Comparison of ENCODE assay signal across 11 cellular contexts in genomic region chr5:177593511-177593910, GRCh38. TPM values are rescaled to one million over a fixed set of nuclear protein-coding genes. Genes with fewer than 3 reads are reported as not detected.
DNase-seq lines count a peak whose midpoint lies in the region; TF ChIP-seq lines count a peak whose summit lies in the region.
"Had no signal": no experiment of that assay in that cellular context is flagged by ENCODE, and none has a peak within 500 bp of the region (broad histone marks: within the 10 kb centered on the region; RNA-seq: fewer than 3 reads in every experiment).

No MANE protein-coding gene starts in this region.

- H3K4me1 ChIP-seq in CD4-positive, alpha-beta memory T cell (ENCODE audit: insufficient read depth, low read length) = peaks cover 28% of the 10 kb centered on the region
- peaks cover 18% of the 10 kb centered on the region for H3K4me1 ChIP-seq in Karpas-422 (ENCODE audit: low read length)

- BruUV-seq in MCF 10A (replicated peaks; lab: Mats Ljungman, UMichigan) = no TSS peak

- no peaks in the 10 kb centered on the region for H3K9me3 ChIP-seq in CD4-positive, alpha-beta memory T cell (ENCODE audit: control insufficient read depth in 1 of 2, low read length in 2 of 2)
- H3K9me3 ChIP-seq in Karpas-422 (ENCODE audit: low read length) = no peaks in the 10 kb centered on the region

- no peak overlapping the region for H3K4me3 ChIP-seq in CD4-positive, alpha-beta memory T cell (ENCODE audit: low read length in 2 of 2)
- peak overlapping the region; percentile 80 for H3K4me3 ChIP-seq in Karpas-422 (ENCODE audit: low read length)

- no peak for TF ChIP-seq CTCF in MCF 10A (IDR thresholded peaks at IDR 0.05; ENCODE audit: unreplicated experiment)
- no peak for TF ChIP-seq CTCF in nephron (IDR thresholded peaks at IDR 0.05; ENCODE audit: unreplicated experiment in 3 of 3)

- no peak for DNase-seq in CD4-positive, alpha-beta memory T cell
- DNase-seq in Karpas-422 = no peak
- no peak for DNase-seq in MCF 10A (ENCODE audit: unreplicated experiment)
- no peak for DNase-seq in GOT3 (lab: John Stamatoyannopoulos, UW)
- DNase-seq in NCI-H2171 (lab: John Stamatoyannopoulos, UW) = no peak
- no peak for DNase-seq in OCI-M1 (lab: John Stamatoyannopoulos, UW)
- DNase-seq in stimulated activated CD4-positive, alpha-beta T cell treated with anti-CD3 and anti-CD28 coated beads, Interleukin-4, amount 100 ng/mL, for 1 hour = no peak
- DNase-seq: NCI-H1436 treated with DMSO at 0.1 percent for 48 hours had no signal

- H3K4me2 ChIP-seq in Karpas-422 (ENCODE audit: low read depth, low read length, poor library complexity, severe bottlenecking) = peak overlapping the region; percentile 86

- H3K27ac ChIP-seq in CD4-positive, alpha-beta memory T cell (ENCODE audit: low read depth, low read length) = no peak overlapping the region
- H3K27ac ChIP-seq in Karpas-422 (ENCODE audit: low read length) = 0 out of 2 replicates have a peak overlapping the region, but pooled peaks have one; percentile 65
- H3K27ac ChIP-seq: parathyroid adenoma, SK-N-MC had no signal

- H3K9ac ChIP-seq in Karpas-422 (ENCODE audit: low read length) = peak overlapping the region; percentile 94

- peaks cover 19% of the 10 kb centered on the region for H3K79me2 ChIP-seq in Karpas-422 (ENCODE audit: low read length)

- peaks cover 27% of the 10 kb centered on the region for H3K36me3 ChIP-seq in CD4-positive, alpha-beta memory T cell (ENCODE audit: insufficient read depth, low read length)
- peaks cover 35% of the 10 kb centered on the region for H3K36me3 ChIP-seq in Karpas-422 (ENCODE audit: insufficient read depth, low read length)

- H3K27me3 ChIP-seq in CD4-positive, alpha-beta memory T cell (ENCODE audit: insufficient read depth, low read length) = no peaks in the 10 kb centered on the region
- no peaks in the 10 kb centered on the region for H3K27me3 ChIP-seq in Karpas-422 (ENCODE audit: low read length)

- H2AFZ ChIP-seq in Karpas-422 (ENCODE audit: low read length) = no peak overlapping the region
- H2AFZ ChIP-seq: parathyroid adenoma had no signal

- CTCF ChIA-PET in CD4-positive, alpha-beta memory T cell (lab: Charles Lee; ENCODE audit: partially characterized antibody) = no interaction called here
- CTCF ChIA-PET in MCF 10A (lab: Yijun Ruan, JAX) = interaction anchor here (0.6 to 2.5 kb wide), 3 partner anchors 14 to 745 kb away, joined by 3 to 9 read pairs (median 4); no protein-coding TSS in a partner anchor

- H3K36me3 Mint-ChIP-seq in CD4-positive, alpha-beta memory T cell = peaks cover 32% of the 10 kb centered on the region in 2 donors
- H3K36me3 Mint-ChIP-seq in MCF 10A (ENCODE audit: insufficient read depth, unreplicated experiment) (peaks cover 48% of the 10 kb centered on the region), nephron (ENCODE audit: low read depth) (peaks cover 40% of the 10 kb centered on the region)

- no peaks in the 10 kb centered on the region for H3K9me2 ChIP-seq in Karpas-422 (replicated peaks; ENCODE audit: insufficient read depth, low read length)

- H3K4me1 Mint-ChIP-seq in CD4-positive, alpha-beta memory T cell = peaks cover 17 to 40% (median 29%) of the 10 kb centered on the region in 4 donors
- H3K4me1 Mint-ChIP-seq in MCF 10A (ENCODE audit: insufficient read depth, unreplicated experiment) = peaks cover 11% of the 10 kb centered on the region
- H3K4me1 Mint-ChIP-seq in nephron = peaks cover 24% of the 10 kb centered on the region

- intact Hi-C loops in CD4-positive, alpha-beta memory T cell (cut with micrococcal nuclease) = loop anchor here (2.0 to 5.0 kb wide), 3 partner anchors 77 to 559 kb away; partner anchors contain the start of genes DDX41, LMAN2 and NHP2
- intact Hi-C loops in MCF 10A (cut with micrococcal nuclease) = loop anchor here (5.0 kb wide), 2 partner anchors 46 to 91 kb away; no protein-coding TSS in a partner anchor

- H3K9me3 Mint-ChIP-seq in CD4-positive, alpha-beta memory T cell = peaks cover 0 to 2% (median 0%) of the 10 kb centered on the region in 8 donors
- H3K9me3 Mint-ChIP-seq in MCF 10A (ENCODE audit: unreplicated experiment) (no peaks in the 10 kb centered on the region), nephron (no peaks in the 10 kb centered on the region)

- peak overlapping the region in 5 of 7 donors; percentile 22 to 79 (median 57) for H3K27ac Mint-ChIP-seq in CD4-positive, alpha-beta memory T cell
- peak overlapping the region; percentile 16 for H3K27ac Mint-ChIP-seq in MCF 10A (ENCODE audit: low read depth, unreplicated experiment)
- H3K27ac Mint-ChIP-seq in nephron = no peak overlapping the region

- H3K27me3 Mint-ChIP-seq in CD4-positive, alpha-beta memory T cell = peaks cover 11% of the 10 kb centered on the region in 2 donors
- H3K27me3 Mint-ChIP-seq in MCF 10A (ENCODE audit: insufficient read depth, unreplicated experiment) (peaks cover 30% of the 10 kb centered on the region), nephron (ENCODE audit: low read depth) (peaks cover 33% of the 10 kb centered on the region)

- POLR2A ChIA-PET in CD4-positive, alpha-beta memory T cell (lab: Charles Lee; ENCODE audit: partially characterized antibody) = interaction anchor here (0.7 to 1.9 kb wide), 3 partner anchors 9 to 78 kb away, joined by 4 to 11 read pairs (median 6); partner anchors contain the start of gene DDX41
- POLR2A ChIA-PET in MCF 10A (lab: Yijun Ruan, JAX) = interaction anchor here (1.6 to 2.7 kb wide), 3 partner anchors 14 to 48 kb away, joined by 5 to 55 read pairs (median 24); no protein-coding TSS in a partner anchor

- H3K4me3 Mint-ChIP-seq in CD4-positive, alpha-beta memory T cell = peak overlapping the region; percentile 68 to 100 (median 99)
- peak overlapping the region; percentile 85 for H3K4me3 Mint-ChIP-seq in MCF 10A (ENCODE audit: unreplicated experiment)
- peak overlapping the region; percentile 95 to 98 (median 96) for H3K4me3 Mint-ChIP-seq in nephron

- no peaks in the 10 kb centered on the region for H4K20me1 ChIP-seq in Karpas-422 (ENCODE audit: insufficient read depth, low read depth, low read length)

RNA-seq across cellular contexts. Expression of gene TMED9, which starts 1.5 kb away (rescaled TPM):
- total RNA-seq in CD4-positive, alpha-beta memory T cell = 10 to 100 TPM; 93.7 to 95.8 TPM
- polyA plus RNA-seq in CD4-positive, alpha-beta memory T cell = 100 to 1,000 TPM; 123 to 133 TPM
- total RNA-seq in Karpas-422 (2014; rRNA removed; shearing (Covaris generic); ENCODE audit: low replicate concordance) = 33.2 and 69.3 TPM in 2 replicates
- 301 and 365 TPM in 2 replicates for total RNA-seq in MCF 10A (2022)

RNA-seq across cellular contexts. Expression of gene B4GALT7, which starts 6.4 kb away (rescaled TPM):
- total RNA-seq in CD4-positive, alpha-beta memory T cell = 10 to 100 TPM; 45.3 to 47.9 TPM
- polyA plus RNA-seq in CD4-positive, alpha-beta memory T cell = 10 to 100 TPM; 23.3 to 23.6 TPM
- total RNA-seq in Karpas-422 (2014; rRNA removed; shearing (Covaris generic); ENCODE audit: low replicate concordance) = 24.8 and 42.2 TPM in 2 replicates
- total RNA-seq in MCF 10A (2022) = 37.9 and 38.8 TPM in 2 replicates

RNA-seq across cellular contexts. Expression of gene FAM193B, which starts 39.1 kb away (rescaled TPM):
- 100 to 1,000 TPM; 233 to 252 TPM for total RNA-seq in CD4-positive, alpha-beta memory T cell
- 1 to 10 TPM; 1.9 to 7.0 TPM for polyA plus RNA-seq in CD4-positive, alpha-beta memory T cell
- total RNA-seq in Karpas-422 (2014; rRNA removed; shearing (Covaris generic); ENCODE audit: low replicate concordance) = 48.3 and 59.6 TPM in 2 replicates
- 73.5 and 80.4 TPM in 2 replicates for total RNA-seq in MCF 10A (2022)

Comparison
In these comparisons a context has a peak if more than half of its experiments do, and no peak if none do; other contexts are left out.
1. H3K27ac Mint-ChIP-seq: peak in CD4-positive, alpha-beta memory T cell (5 of 7) and MCF 10A (single experiment); none in nephron (0 of 3).
2. Peak in every context shown above with its lines, with median percentiles within 50 percentile points of each other: H3K4me3 Mint-ChIP-seq.